ENCODE assay signal across 18 cellular contexts in the genomic region with DNA sequence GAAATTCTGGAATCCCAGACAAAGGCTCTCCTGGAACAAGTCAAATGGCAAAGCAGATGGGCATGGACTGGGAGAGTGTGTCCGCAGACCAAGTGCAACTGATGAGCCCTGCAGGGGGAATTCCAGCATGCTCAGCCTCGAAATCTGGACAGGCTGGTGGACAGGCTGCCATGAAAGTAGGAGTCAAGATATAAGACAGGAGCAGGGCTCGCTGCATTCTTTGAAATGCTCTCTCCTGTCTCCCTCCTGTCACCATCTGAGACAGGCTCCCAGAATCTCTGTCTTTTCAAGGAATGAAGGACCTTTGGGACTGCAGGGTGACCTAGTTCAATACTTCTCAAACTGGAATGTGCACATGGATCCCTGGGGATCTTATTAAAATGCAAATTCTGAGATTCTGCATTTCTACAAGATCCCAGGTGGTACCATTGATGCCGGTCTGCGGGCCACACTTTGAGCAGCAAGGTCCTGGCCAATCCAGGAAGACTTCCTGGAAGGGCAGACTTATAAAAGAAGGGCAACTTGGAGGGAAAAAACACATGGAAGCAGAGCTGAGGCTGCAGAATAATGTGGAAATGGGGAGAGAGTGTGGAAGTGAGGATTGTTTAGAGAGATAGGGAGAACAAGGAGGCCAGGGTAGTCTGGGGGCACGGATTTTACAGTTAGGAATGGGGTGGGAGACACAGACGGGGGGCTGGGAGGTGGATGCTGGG. TPM values are rescaled to one million over a fixed set of nuclear protein-coding genes. Genes with fewer than 3 reads are reported as not detected.
"Had no signal": no experiment of that assay in that cellular context is flagged by ENCODE, and none has a peak within 500 bp of the region (broad histone marks: within the 10 kb centered on the region; RNA-seq: fewer than 3 reads in every experiment).

No MANE protein-coding gene starts in this region.

- H3K4me1 Mint-ChIP-seq: activated CD8-positive, alpha-beta memory T cell treated with anti-CD3 and anti-CD28 coated beads, Interleukin-2, amount 10 ng/mL, durations not matched to agents 7 days and 5 days; stimulated activated effector memory CD8-positive, alpha-beta T cell treated with anti-CD3 and anti-CD28 coated beads, Interleukin-12 subunit alpha, Interleukin-12 subunit beta, amount 100 ng/mL, for 72 hours had no signal

- H3K9me3 ChIP-seq: right atrium auricular region, transverse colon had no signal

- H3K36me3 ChIP-seq: brain microvascular endothelial cell, right atrium auricular region, transverse colon had no signal

- H3K4me1 ChIP-seq: transverse colon had no signal

- H3K36me3 Mint-ChIP-seq: activated CD8-positive, alpha-beta memory T cell treated with anti-CD3 and anti-CD28 coated beads, Interleukin-2, amount 10 ng/mL, durations not matched to agents 7 days and 5 days; activated naive CD4-positive, alpha-beta T cell treated with anti-CD3 and anti-CD28 coated beads, Interleukin-2, amount 50 U/mL, for 72 hours; mesothelial cell of epicardium; naive B cell; stimulated activated effector memory CD8-positive, alpha-beta T cell treated with anti-CD3 and anti-CD28 coated beads, Interleukin-12 subunit alpha, Interleukin-12 subunit beta, amount 100 ng/mL, for 72 hours had no signal

- H3K4me3 ChIP-seq: right atrium auricular region, SK-N-MC, transverse colon had no signal

- H3K27ac ChIP-seq: brain microvascular endothelial cell, right atrium auricular region, SK-N-MC, transverse colon had no signal

- DNase-seq: activated CD4-positive, alpha-beta T cell treated with anti-CD3 and anti-CD28 coated beads, Interleukin-2, amount 50 U/mL, for 4 hours; activated effector memory CD4-positive, alpha-beta T cell treated with anti-CD3 and anti-CD28 coated beads, Interleukin-2, amount 50 U/mL, for 16 hours; activated T-cell treated with anti-CD3 and anti-CD28 coated beads, Interleukin-2, amount 50 U/mL, for 4 hours; cerebellar nuclear complex; naive B cell had no signal

- ATAC-seq: activated CD4-positive, CD25-positive, alpha-beta regulatory T cell treated with anti-CD3 and anti-CD28 coated beads, Interleukin-2, amount 50 U/mL, for 24 hours; esophagus mucosa had no signal

- H3K4me3 Mint-ChIP-seq: activated CD8-positive, alpha-beta memory T cell treated with anti-CD3 and anti-CD28 coated beads, Interleukin-2, amount 10 ng/mL, durations not matched to agents 7 days and 5 days; activated T-cell treated with anti-CD3 and anti-CD28 coated beads, Interleukin-2, amount 50 U/mL, for 4 hours; mesothelial cell of epicardium; naive B cell; stimulated activated effector memory CD8-positive, alpha-beta T cell treated with anti-CD3 and anti-CD28 coated beads, Interleukin-12 subunit alpha, Interleukin-12 subunit beta, amount 100 ng/mL, for 72 hours; T-helper 1 cell treated with Interleukin-12 subunit alpha and Interleukin-12 subunit beta and Interleukin-4 antibody, amounts not matched to agents 30 μg/mL and 1 μg/mL, for 36 hours had no signal

- H3K27ac Mint-ChIP-seq: activated CD8-positive, alpha-beta memory T cell treated with anti-CD3 and anti-CD28 coated beads, Interleukin-2, amount 10 ng/mL, durations not matched to agents 7 days and 5 days; activated naive CD4-positive, alpha-beta T cell treated with anti-CD3 and anti-CD28 coated beads, Interleukin-2, amount 50 U/mL, for 72 hours; mesothelial cell of epicardium; naive B cell; stimulated activated effector memory CD8-positive, alpha-beta T cell treated with anti-CD3 and anti-CD28 coated beads, Interleukin-12 subunit alpha, Interleukin-12 subunit beta, amount 100 ng/mL, for 72 hours; T-helper 1 cell treated with Interleukin-12 subunit alpha and Interleukin-12 subunit beta and Interleukin-4 antibody, amounts not matched to agents 30 μg/mL and 1 μg/mL, for 36 hours had no signal

- H3K9me3 Mint-ChIP-seq: activated naive CD4-positive, alpha-beta T cell treated with anti-CD3 and anti-CD28 coated beads, Interleukin-2, amount 50 U/mL, for 72 hours; activated T-cell treated with anti-CD3 and anti-CD28 coated beads, Interleukin-2, amount 50 U/mL, for 4 hours; mesothelial cell of epicardium; naive B cell; stimulated activated effector memory CD8-positive, alpha-beta T cell treated with anti-CD3 and anti-CD28 coated beads, Interleukin-12 subunit alpha, Interleukin-12 subunit beta, amount 100 ng/mL, for 72 hours; T-helper 1 cell treated with Interleukin-12 subunit alpha and Interleukin-12 subunit beta and Interleukin-4 antibody, amounts not matched to agents 30 μg/mL and 1 μg/mL, for 36 hours had no signal

- H3K27me3 ChIP-seq: right atrium auricular region had no signal

RNA-seq across cellular contexts. Expression of gene TNNT2, which starts 29.8 kb away (rescaled TPM):
- total RNA-seq: activated CD8-positive, alpha-beta memory T cell treated with anti-CD3 and anti-CD28 coated beads, Interleukin-2, amount 10 ng/mL, durations not matched to agents 7 days and 5 days; activated naive CD4-positive, alpha-beta T cell treated with anti-CD3 and anti-CD28 coated beads, Interleukin-2, amount 50 U/mL, for 72 hours; activated T-cell treated with anti-CD3 and anti-CD28 coated beads, Interleukin-2, amount 50 U/mL, for 4 hours; dermis blood vessel endothelial cell had no signal

RNA-seq across cellular contexts. Expression of gene LAD1, which starts 51.5 kb away (rescaled TPM):
- total RNA-seq: activated CD8-positive, alpha-beta memory T cell treated with anti-CD3 and anti-CD28 coated beads, Interleukin-2, amount 10 ng/mL, durations not matched to agents 7 days and 5 days; activated naive CD4-positive, alpha-beta T cell treated with anti-CD3 and anti-CD28 coated beads, Interleukin-2, amount 50 U/mL, for 72 hours; fibroblast of villous mesenchyme had no signal
